In the genomic region with DNA sequence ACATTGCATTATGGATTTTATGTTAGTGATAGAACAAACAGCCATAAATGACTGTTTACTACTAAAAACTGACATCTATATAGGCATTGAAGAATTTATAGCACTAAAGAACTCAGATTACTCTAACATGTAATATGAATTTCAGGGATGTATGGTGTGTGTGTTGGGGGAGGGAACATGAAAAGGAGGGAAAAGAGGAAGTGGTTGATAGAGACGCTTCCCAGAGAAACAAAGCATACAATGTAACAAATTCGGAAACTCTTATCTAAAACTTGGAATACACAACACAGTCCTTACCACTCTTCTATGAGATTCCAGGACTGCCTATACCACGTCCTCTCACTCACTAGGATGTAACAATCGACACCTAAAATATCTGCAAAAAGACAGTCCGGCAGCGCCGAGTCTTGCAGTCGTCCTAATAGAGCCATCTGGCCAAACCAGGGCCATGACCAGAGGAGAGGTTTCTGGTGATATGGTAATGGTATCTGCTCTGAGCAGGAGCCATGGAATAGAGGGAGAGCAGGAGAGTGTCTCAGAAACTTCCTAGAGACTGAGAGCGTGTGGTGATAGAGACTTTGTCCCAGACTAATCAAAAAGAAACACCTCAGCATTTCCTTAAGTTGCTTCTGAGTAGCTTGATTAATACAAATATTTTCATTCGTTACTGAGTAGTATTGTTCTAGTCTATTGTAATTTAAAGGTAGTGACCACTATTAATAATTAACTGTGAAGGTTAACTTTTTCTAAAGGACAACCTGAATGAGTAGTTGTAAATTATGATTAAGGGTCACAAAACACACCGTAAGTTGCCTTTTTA, we compare ENCODE assay signal across 29 cellular contexts.
"Had no signal": no experiment of that assay in that cellular context is flagged by ENCODE, and none has a peak within 500 bp of the region (broad histone marks: within the 10 kb centered on the region; RNA-seq: fewer than 3 reads in every experiment).

No MANE protein-coding gene starts in this region.

- H3K9me3 ChIP-seq: adrenal gland, Peyer's patch, SJSA1, SK-N-SH had no signal

- H3K27me3 Mint-ChIP-seq: brain had no signal

- DNase-seq: activated CD4-positive, alpha-beta memory T cell treated with anti-CD3 and anti-CD28 coated beads for 36 hours; activated CD4-positive, alpha-beta T cell treated with anti-CD3 and anti-CD28 coated beads, Interleukin-2, amount 10 ng/mL, durations not matched to agents 7 days and 5 days; activated CD8-positive, alpha-beta memory T cell treated with anti-CD3 and anti-CD28 coated beads, Interleukin-2, amount 50 U/mL, for 4 hours; activated gamma-delta T cell treated with Interleukin-2 at 50 U/mL for 16 hours; activated naive CD4-positive, alpha-beta T cell treated with anti-CD3 and anti-CD28 coated beads for 36 hours; activated T-cell treated with anti-CD3 and anti-CD28 coated beads for 4 hours; activated T-cell treated with anti-CD3 and anti-CD28 coated beads, Interleukin-2, amount 50 U/mL, for 4 hours; adrenal gland; anterior cingulate cortex; caudate nucleus; cerebellar nuclear complex; NCI-H1105; NCI-H1417 treated with DMSO at 0.1 percent for 48 hours; NCI-H187 treated with DMSO at 0.1 percent for 48 hours; NCI-H2081 treated with DMSO at 0.1 percent for 48 hours; NCI-H345; NCI-H524 treated with DMSO at 0.1 percent for 48 hours; PC-3; Peyer's patch; RPMI8226; SHP77 treated with DMSO at 0.1 percent for 48 hours; SK-N-SH had no signal

- H3K36me3 Mint-ChIP-seq: activated CD4-positive, alpha-beta memory T cell treated with anti-CD3 and anti-CD28 coated beads for 36 hours; activated naive CD4-positive, alpha-beta T cell treated with anti-CD3 and anti-CD28 coated beads, Interleukin-2, amount 50 U/mL, for 72 hours; brain had no signal

- H3K9ac ChIP-seq: SK-N-SH had no signal

- H3K4me3 ChIP-seq: adrenal gland, Peyer's patch, SJSA1 had no signal

- H3K9me3 Mint-ChIP-seq: activated CD4-positive, alpha-beta memory T cell treated with anti-CD3 and anti-CD28 coated beads for 36 hours; activated naive CD4-positive, alpha-beta T cell treated with anti-CD3 and anti-CD28 coated beads, Interleukin-2, amount 50 U/mL, for 72 hours; activated T-cell treated with anti-CD3 and anti-CD28 coated beads, Interleukin-2, amount 50 U/mL, for 4 hours; activated T-helper 1 cell treated with anti-CD3 and anti-CD28 coated beads, Interleukin-12 subunit alpha, Interleukin-12 subunit beta, Interleukin-2, Interleukin-4 antibody, amounts not matched to agents 30 ng/mL and 10 ng/mL and 1 ng/mL, durations not matched to agents 14 hours and 24 hours and 36 hours; T-helper 1 cell treated with Interleukin-12 subunit alpha and Interleukin-12 subunit beta and Interleukin-4 antibody, amounts not matched to agents 30 μg/mL and 1 μg/mL, for 36 hours; T-helper 2 cell treated with Interferon-gamma antibody and Interleukin-4, amounts not matched to agents 5 μg/mL and 100 μg/mL, for 36 hours had no signal

- H3K27ac Mint-ChIP-seq: activated CD4-positive, alpha-beta memory T cell treated with anti-CD3 and anti-CD28 coated beads for 36 hours; activated CD4-positive, alpha-beta T cell treated with anti-CD3 and anti-CD28 coated beads, Interleukin-2, amount 10 ng/mL, durations not matched to agents 7 days and 5 days; activated naive CD4-positive, alpha-beta T cell treated with anti-CD3 and anti-CD28 coated beads for 36 hours; activated naive CD4-positive, alpha-beta T cell treated with anti-CD3 and anti-CD28 coated beads, Interleukin-2, amount 50 U/mL, for 72 hours; activated T-helper 1 cell treated with anti-CD3 and anti-CD28 coated beads, Interleukin-12 subunit alpha, Interleukin-12 subunit beta, Interleukin-2, Interleukin-4 antibody, amounts not matched to agents 30 ng/mL and 10 ng/mL and 1 ng/mL, durations not matched to agents 14 hours and 24 hours and 36 hours; brain; T-helper 1 cell treated with Interleukin-12 subunit alpha and Interleukin-12 subunit beta and Interleukin-4 antibody, amounts not matched to agents 30 μg/mL and 1 μg/mL, for 36 hours; T-helper 2 cell treated with Interferon-gamma antibody and Interleukin-4, amounts not matched to agents 5 μg/mL and 100 μg/mL, for 36 hours had no signal

- H3K4me2 ChIP-seq: SK-N-SH had no signal

- H3K4me1 ChIP-seq: adrenal gland, Peyer's patch, SJSA1 had no signal

- FAIRE-seq: TTC549 had no signal

- H3K4me3 Mint-ChIP-seq: activated CD4-positive, alpha-beta memory T cell treated with anti-CD3 and anti-CD28 coated beads for 36 hours; activated CD4-positive, alpha-beta T cell treated with anti-CD3 and anti-CD28 coated beads, Interleukin-2, amount 10 ng/mL, durations not matched to agents 7 days and 5 days; activated naive CD4-positive, alpha-beta T cell treated with anti-CD3 and anti-CD28 coated beads for 36 hours; activated T-cell treated with anti-CD3 and anti-CD28 coated beads, Interleukin-2, amount 50 U/mL, for 4 hours; activated T-helper 1 cell treated with anti-CD3 and anti-CD28 coated beads, Interleukin-12 subunit alpha, Interleukin-12 subunit beta, Interleukin-2, Interleukin-4 antibody, amounts not matched to agents 30 ng/mL and 10 ng/mL and 1 ng/mL, durations not matched to agents 14 hours and 24 hours and 36 hours; brain; T-helper 1 cell treated with Interleukin-12 subunit alpha and Interleukin-12 subunit beta and Interleukin-4 antibody, amounts not matched to agents 30 μg/mL and 1 μg/mL, for 36 hours; T-helper 2 cell treated with Interferon-gamma antibody and Interleukin-4, amounts not matched to agents 5 μg/mL and 100 μg/mL, for 36 hours had no signal

- H3K36me3 ChIP-seq: adrenal gland, Peyer's patch, SJSA1 had no signal

- H3K4me1 Mint-ChIP-seq: activated CD4-positive, alpha-beta T cell treated with anti-CD3 and anti-CD28 coated beads, Interleukin-2, amount 10 ng/mL, durations not matched to agents 7 days and 5 days had no signal

- H3K27me3 ChIP-seq: adrenal gland, Peyer's patch, SJSA1 had no signal

- ATAC-seq: activated naive CD4-positive, alpha-beta T cell treated with anti-CD3 and anti-CD28 coated beads, Interleukin-2, amount 50 U/mL, for 72 hours; activated T-cell treated with anti-CD3 and anti-CD28 coated beads, Interleukin-2, amount 50 U/mL, for 4 hours; PC-3 had no signal

- H3K27ac ChIP-seq: adrenal gland, Peyer's patch, SJSA1 had no signal
